In the genomic region with DNA sequence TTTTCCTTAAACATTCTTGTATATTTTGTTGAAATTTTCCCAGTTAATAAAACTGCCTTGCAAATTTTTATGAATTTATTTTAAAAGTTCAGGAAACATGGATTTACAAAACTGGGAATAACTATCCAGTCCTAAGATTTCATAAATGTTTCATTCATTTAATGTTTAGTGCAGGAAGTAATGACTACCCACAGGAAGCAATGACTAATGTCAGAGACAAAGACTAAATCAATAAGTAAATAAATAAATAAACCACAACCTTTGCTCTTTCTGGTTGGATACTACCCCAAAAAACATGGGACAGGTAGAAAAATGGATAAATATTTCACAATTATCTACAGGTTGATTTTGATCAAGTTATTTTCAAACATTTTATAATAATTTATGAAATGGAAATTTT, we compare ENCODE assay signal across 25 cellular contexts. TPM values are rescaled to one million over a fixed set of nuclear protein-coding genes. Genes with fewer than 3 reads are reported as not detected.
"Had no signal": no experiment of that assay in that cellular context is flagged by ENCODE, and none has a peak within 500 bp of the region (broad histone marks: within the 10 kb centered on the region; RNA-seq: fewer than 3 reads in every experiment).

No MANE protein-coding gene starts in this region.

- DNase-seq: activated CD4-positive, alpha-beta memory T cell treated with anti-CD3 and anti-CD28 coated beads, Interleukin-2, amount 10 ng/mL, durations not matched to agents 7 days and 5 days; activated CD4-positive, alpha-beta T cell treated with anti-CD3 and anti-CD28 coated beads, Interleukin-2, amount 10 ng/mL, durations not matched to agents 7 days and 5 days; activated CD4-positive, CD25-positive, alpha-beta regulatory T cell; activated gamma-delta T cell; activated naive CD4-positive, alpha-beta T cell treated with anti-CD3 and anti-CD28 coated beads for 36 hours; activated T-cell treated with anti-CD3 and anti-CD28 coated beads for 4 hours; activated T-cell treated with anti-CD3 and anti-CD28 coated beads, Interleukin-2, amount 50 U/mL, for 48 hours; amygdala; Kasumi-1; NCI-H1048; NCI-H1417; NCI-H1930; NCI-H2107; NCI-H2171 treated with DMSO at 0.1 percent for 48 hours; NCI-H345; NCI-H510A; NCI-H526 treated with DMSO at 0.1 percent for 48 hours; NCI-H82; SHP77 had no signal

RNA-seq across cellular contexts. Expression of a gene that starts 48.8 kb away (rescaled TPM):
- total RNA-seq: activated CD4-positive, alpha-beta memory T cell treated with anti-CD3 and anti-CD28 coated beads, Interleukin-2, amount 10 ng/mL, durations not matched to agents 7 days and 5 days; activated CD4-positive, alpha-beta T cell treated with anti-CD3 and anti-CD28 coated beads, Interleukin-2, amount 10 ng/mL, durations not matched to agents 7 days and 5 days; activated CD8-positive, alpha-beta memory T cell treated with anti-CD3 and anti-CD28 coated beads for 36 hours; activated naive CD4-positive, alpha-beta T cell treated with anti-CD3 and anti-CD28 coated beads for 36 hours; activated T-helper 17 cell treated with anti-CD3 and anti-CD28 coated beads, Interleukin-2, amount 50 U/mL, for 72 hours; astrocyte; cardiac muscle cell; OCI-LY7; SJSA1 had no signal
